17 cellular contexts compared by ENCODE assay signal in the genomic region with DNA sequence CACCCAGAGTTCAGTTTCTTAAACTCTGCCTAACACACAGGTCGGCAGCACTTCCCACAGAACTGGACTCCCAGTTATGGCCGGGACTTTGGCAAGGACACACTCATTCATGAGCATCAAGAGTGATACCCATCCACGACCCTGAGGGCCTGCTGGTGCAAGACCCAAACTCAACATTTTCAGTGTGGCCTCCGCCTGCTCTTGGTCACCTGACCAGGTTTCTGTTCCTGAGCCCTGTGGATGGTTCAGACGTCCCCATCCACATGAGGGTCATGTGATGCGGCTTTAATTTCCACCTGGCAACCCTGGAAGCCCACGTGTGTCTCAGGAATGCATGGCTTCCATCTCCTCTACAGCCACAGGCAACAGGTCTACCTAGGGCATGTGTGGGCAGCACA.
DNase-seq lines count a peak whose midpoint lies in the region; ATAC-seq and TF ChIP-seq lines count a peak whose summit lies in the region.
"Had no signal": no experiment of that assay in that cellular context is flagged by ENCODE, and none has a peak within 500 bp of the region (broad histone marks: within the 10 kb centered on the region; RNA-seq: fewer than 3 reads in every experiment).

No MANE protein-coding gene starts in this region.

- no TSS peak for BruUV-seq in mammary epithelial cell (replicated peaks; lab: Mats Ljungman, UMichigan)

- no peak overlapping the region for H3K4me3 ChIP-seq in right atrium auricular region
- H3K4me3 ChIP-seq in mammary epithelial cell (replicated peaks in 1 of 3; ENCODE audit: insufficient read depth in 1 of 3, low read depth in 2 of 3, low read length in 3 of 3): no peak overlapping the region

- no peaks in the 10 kb centered on the region for H3K79me2 ChIP-seq in mammary epithelial cell (ENCODE audit: insufficient read depth, low read length)

- peaks cover 13% of the 10 kb centered on the region for H3K27me3 Mint-ChIP-seq in stimulated activated naive CD8-positive, alpha-beta T cell treated with anti-CD3 and anti-CD28 coated beads, Interleukin-15, amount 100 ng/mL, for 72 hours
- H3K27me3 Mint-ChIP-seq: CD4-positive, alpha-beta T cell had no signal

- no peak overlapping the region for H2AFZ ChIP-seq in mammary epithelial cell (ENCODE audit: low read depth, low read length)

- H3K36me3 ChIP-seq in right atrium auricular region (no peaks in the 10 kb centered on the region), mammary epithelial cell (ENCODE audit: insufficient read depth, low read length) (no peaks in the 10 kb centered on the region)

- DNase-seq in stimulated activated naive CD8-positive, alpha-beta T cell treated with anti-CD3 and anti-CD28 coated beads, Interleukin-15, amount 100 ng/mL, for 72 hours: no peak
- no peak for DNase-seq in stimulated activated naive CD8-positive, alpha-beta T cell treated with anti-CD3 and anti-CD28 coated beads, Interleukin-15, Interleukin-2, amounts not matched to agents 100 U/mL and 50 U/mL, for 24 hours
- DNase-seq in right atrium auricular region (ENCODE audit: low spot score) (no peak), sciatic nerve (ENCODE audit: low spot score) (peak; percentile 40), mammary epithelial cell (no peak)
- DNase-seq in activated CD4-positive, CD25-positive, alpha-beta regulatory T cell treated with anti-CD3 and anti-CD28 coated beads, Interleukin-2, amount 50 U/mL, for 72 hours: no peak
- DNase-seq: COR-L47, DMS79, Kasumi-1, NCI-H1694, NCI-H2081, NCI-H2171 treated with DMSO at 0.1 percent for 48 hours, NCI-H524 treated with DMSO at 0.1 percent for 48 hours, OCI-M1, SHP77 had no signal

- CTCF ChIA-PET in mammary epithelial cell (lab: Charles Lee; ENCODE audit: low non-redundant PET): no interaction called here

- peak overlapping the region; percentile 12 to 46 for H3K27ac Mint-ChIP-seq in stimulated activated naive CD8-positive, alpha-beta T cell treated with anti-CD3 and anti-CD28 coated beads, Interleukin-15, amount 100 ng/mL, for 72 hours
- H3K27ac Mint-ChIP-seq: CD4-positive, alpha-beta T cell had no signal

- peaks cover 0 to 46% of the 10 kb centered on the region in 2 donors for H3K4me1 ChIP-seq in right atrium auricular region
- peaks cover 4% of the 10 kb centered on the region for H3K4me1 ChIP-seq in mammary epithelial cell (ENCODE audit: insufficient read depth, low read length)

- intact Hi-C loops in sciatic nerve (cut with DNase I) (no loop called here), mammary epithelial cell (cut with micrococcal nuclease) (no loop called here)

- no peaks in the 10 kb centered on the region for H4K20me1 ChIP-seq in mammary epithelial cell (ENCODE audit: insufficient read depth, low read length)

- ATAC-seq in stimulated activated naive CD8-positive, alpha-beta T cell treated with anti-CD3 and anti-CD28 coated beads, Interleukin-15, amount 100 ng/mL, for 72 hours: no peak
- ATAC-seq in stimulated activated naive CD8-positive, alpha-beta T cell treated with anti-CD3 and anti-CD28 coated beads, Interleukin-15, Interleukin-2, amounts not matched to agents 100 U/mL and 50 U/mL, for 24 hours: no peak
- ATAC-seq in sciatic nerve (no peak), HG03342 (IDR thresholded peaks at IDR 0.05; ENCODE audit: unreplicated experiment) (no peak)

- no peak overlapping the region for H3K4me2 ChIP-seq in mammary epithelial cell (ENCODE audit: insufficient read depth, low read depth, low read length)

- H3K4me1 Mint-ChIP-seq in stimulated activated naive CD8-positive, alpha-beta T cell treated with anti-CD3 and anti-CD28 coated beads, Interleukin-15, amount 100 ng/mL, for 72 hours: no peaks in the 10 kb centered on the region

- in situ Hi-C loops in mammary epithelial cell (cut with MboI; ENCODE audit: low sequenced_read_pairs in 2 of 2): no loop called here

- H3K9me3 ChIP-seq in right atrium auricular region (no peaks in the 10 kb centered on the region), mammary epithelial cell (replicated peaks; ENCODE audit: insufficient read depth, low read length) (no peaks in the 10 kb centered on the region)

- no peaks in the 10 kb centered on the region for H3K9me3 Mint-ChIP-seq in stimulated activated naive CD8-positive, alpha-beta T cell treated with anti-CD3 and anti-CD28 coated beads, Interleukin-15, amount 100 ng/mL, for 72 hours
- H3K9me3 Mint-ChIP-seq: CD4-positive, alpha-beta T cell had no signal

- no peak overlapping the region for H3K9ac ChIP-seq in mammary epithelial cell (ENCODE audit: insufficient read depth, low read length)

- no peak overlapping the region for H3K4me3 Mint-ChIP-seq in stimulated activated naive CD8-positive, alpha-beta T cell treated with anti-CD3 and anti-CD28 coated beads, Interleukin-15, amount 100 ng/mL, for 72 hours
- H3K4me3 Mint-ChIP-seq: CD4-positive, alpha-beta T cell had no signal

- TF ChIP-seq CTCF in right atrium auricular region (IDR thresholded peaks at IDR 0.05): no peak
- TF ChIP-seq CTCF in mammary epithelial cell (conservative IDR thresholded peaks at IDR 0.05 in 1 of 2, IDR thresholded peaks at IDR 0.05 in 1 of 2; ENCODE audit: extremely low read depth in 1 of 2, insufficient read depth in 1 of 2, low read depth in 1 of 2, low read length in 2 of 2): no peak

- H3K27me3 ChIP-seq in right atrium auricular region: no peaks in the 10 kb centered on the region
- no peaks in the 10 kb centered on the region for H3K27me3 ChIP-seq in mammary epithelial cell (ENCODE audit: insufficient read depth, low read length)

- H3K27ac ChIP-seq in right atrium auricular region (peak overlapping the region; percentile 73 to 92), mammary epithelial cell (ENCODE audit: insufficient read depth, low read depth, low read length) (no peak overlapping the region)

- dilution Hi-C loops in mammary epithelial cell (cut with HindIII; ENCODE audit: low sequenced_read_pairs): no loop called here

- 57% methylated on average over 6 of the region's 7 CpGs for WGBS in mammary epithelial cell (ENCODE audit: low coverage, missing lambda C conversion rate)
